In genomic region chr22:31123292-31123602, GRCh38 we compare ENCODE assay signal across 13 cellular contexts. TPM values are rescaled to one million over a fixed set of nuclear protein-coding genes. Genes with fewer than 3 reads are reported as not detected.
A peak's percentile ranks its signal among the peaks of the same experiment; 100 is the strongest.
DNase-seq lines count a peak whose midpoint lies in the region; ATAC-seq and TF ChIP-seq lines count a peak whose summit lies in the region.
"Had no signal": no experiment of that assay in that cellular context is flagged by ENCODE, and none has a peak within 500 bp of the region (broad histone marks: within the 10 kb centered on the region; RNA-seq: fewer than 3 reads in every experiment).

No MANE protein-coding gene starts in this region.

- H3K9me3 ChIP-seq in RWPE2 (ENCODE audit: severe bottlenecking): no peaks in the 10 kb centered on the region
- H3K9me3 ChIP-seq: adrenal gland had no signal

- H3K36me3 Mint-ChIP-seq in osteocyte (ENCODE audit: unreplicated experiment): no peaks in the 10 kb centered on the region
- H3K36me3 Mint-ChIP-seq: CD8-positive, alpha-beta T cell had no signal

- no peaks in the 10 kb centered on the region for H3K4me1 ChIP-seq in RWPE2 (ENCODE audit: insufficient read depth, poor library complexity, severe bottlenecking)

- H3K27me3 ChIP-seq in RWPE2 (ENCODE audit: insufficient read depth, poor library complexity, severe bottlenecking): no peaks in the 10 kb centered on the region
- H3K27me3 ChIP-seq: adrenal gland had no signal

- no peaks in the 10 kb centered on the region for H3K36me3 ChIP-seq in RWPE2 (ENCODE audit: low read depth)
- H3K36me3 ChIP-seq: adrenal gland had no signal

- no peak for DNase-seq in AG10803 (ENCODE audit: low read depth)
- no peak for DNase-seq in RWPE2 (ENCODE audit: low spot score)
- DNase-seq in fibroblast of villous mesenchyme (ENCODE audit: low read depth): no peak
- DNase-seq in osteocyte (ENCODE audit: extremely low spot score, unreplicated experiment): no peak
- no peak for DNase-seq in activated CD8-positive, alpha-beta memory T cell treated with anti-CD3 and anti-CD28 coated beads for 24 hours
- no peak for DNase-seq in midbrain (lab: John Stamatoyannopoulos, UW)
- DNase-seq in SHP77 (lab: John Stamatoyannopoulos, UW): no peak
- DNase-seq: activated CD4-positive, alpha-beta T cell treated with anti-CD3 and anti-CD28 coated beads, Interleukin-2, amount 50 U/mL, for 4 hours; CD8-positive, alpha-beta T cell; foreskin melanocyte had no signal

- peak overlapping the region; percentile 40; the same call in 1 of the 2 replicates for H3K4me3 ChIP-seq in AG10803 (ENCODE audit: low read length)
- peak overlapping the region; percentile 49 for H3K4me3 ChIP-seq in RWPE2 (ENCODE audit: severe bottlenecking)
- H3K4me3 ChIP-seq in fibroblast of villous mesenchyme (ENCODE audit: low read depth, low read length): peak overlapping the region; percentile 56

- no peak for TF ChIP-seq CTCF in AG10803 (conservative IDR thresholded peaks at IDR 0.05; ENCODE audit: low read length)
- no peak for TF ChIP-seq CTCF in RWPE2 (IDR thresholded peaks at IDR 0.05; ENCODE audit: poor library complexity, severe bottlenecking)
- no peak for TF ChIP-seq CTCF in fibroblast of villous mesenchyme (IDR thresholded peaks at IDR 0.05; ENCODE audit: insufficient read depth, low read depth, low read length)
- no peak for TF ChIP-seq CTCF in osteocyte (IDR thresholded peaks at IDR 0.05)

- no peaks in the 10 kb centered on the region for H3K27me3 Mint-ChIP-seq in osteocyte (ENCODE audit: unreplicated experiment)

- peak overlapping the region; percentile 68 for H3K4me3 Mint-ChIP-seq in osteocyte (ENCODE audit: unreplicated experiment)
- H3K4me3 Mint-ChIP-seq: CD8-positive, alpha-beta T cell had no signal

- no peak; the same call in 2 of the 3 replicates for ATAC-seq in RWPE2 (ENCODE audit: low read depth)
- no peak for ATAC-seq in GM19452 (IDR thresholded peaks at IDR 0.05; ENCODE audit: unreplicated experiment)
- ATAC-seq: CD8-positive, alpha-beta T cell had no signal

- H3K4me1 Mint-ChIP-seq in osteocyte (ENCODE audit: unreplicated experiment): peaks cover 13% of the 10 kb centered on the region

- H3K27ac ChIP-seq in RWPE2 (ENCODE audit: poor library complexity, severe bottlenecking): no peak overlapping the region

- H3K27ac Mint-ChIP-seq in osteocyte (ENCODE audit: unreplicated experiment): no peak overlapping the region
- H3K27ac Mint-ChIP-seq: CD8-positive, alpha-beta T cell had no signal

- H3K9me3 Mint-ChIP-seq in osteocyte (ENCODE audit: unreplicated experiment): no peaks in the 10 kb centered on the region
- H3K9me3 Mint-ChIP-seq: CD8-positive, alpha-beta T cell had no signal

RNA-seq across cellular contexts. Expression of gene INPP5J, which starts 0.5 kb away (rescaled TPM):
- total RNA-seq in fibroblast of villous mesenchyme (0.43 and 0.97 TPM in 2 replicates), osteocyte (3.0 and 3.5 TPM in 2 replicates)

RNA-seq across cellular contexts. Expression of gene SELENOM, which starts 15.9 kb away (rescaled TPM):
- total RNA-seq in fibroblast of villous mesenchyme (152 and 155 TPM in 2 replicates), osteocyte (176 and 186 TPM in 2 replicates)

RNA-seq across cellular contexts. Expression of gene PLA2G3, which starts 17.1 kb away (rescaled TPM):
- total RNA-seq in fibroblast of villous mesenchyme: 0.32 and 0.43 TPM in 2 replicates
- total RNA-seq in osteocyte: 0.13 TPM in 1 of 2 replicates, not detected in the other
- total RNA-seq: adrenal gland; CD8-positive, alpha-beta T cell; occipital lobe had no signal

RNA-seq across cellular contexts. Expression of gene RNF185, which starts 36.7 kb away (rescaled TPM):
- total RNA-seq in fibroblast of villous mesenchyme (34.5 and 35.0 TPM in 2 replicates), osteocyte (32.7 and 34.0 TPM in 2 replicates)

RNA-seq across cellular contexts. Expression of gene SMTN, which starts 42.1 kb away (rescaled TPM):
- 75.7 and 94.1 TPM in 2 replicates for total RNA-seq in fibroblast of villous mesenchyme
- total RNA-seq in osteocyte: 27.2 and 31.8 TPM in 2 replicates
